ENCODE assay signal across 8 cellular contexts in the genomic region with DNA sequence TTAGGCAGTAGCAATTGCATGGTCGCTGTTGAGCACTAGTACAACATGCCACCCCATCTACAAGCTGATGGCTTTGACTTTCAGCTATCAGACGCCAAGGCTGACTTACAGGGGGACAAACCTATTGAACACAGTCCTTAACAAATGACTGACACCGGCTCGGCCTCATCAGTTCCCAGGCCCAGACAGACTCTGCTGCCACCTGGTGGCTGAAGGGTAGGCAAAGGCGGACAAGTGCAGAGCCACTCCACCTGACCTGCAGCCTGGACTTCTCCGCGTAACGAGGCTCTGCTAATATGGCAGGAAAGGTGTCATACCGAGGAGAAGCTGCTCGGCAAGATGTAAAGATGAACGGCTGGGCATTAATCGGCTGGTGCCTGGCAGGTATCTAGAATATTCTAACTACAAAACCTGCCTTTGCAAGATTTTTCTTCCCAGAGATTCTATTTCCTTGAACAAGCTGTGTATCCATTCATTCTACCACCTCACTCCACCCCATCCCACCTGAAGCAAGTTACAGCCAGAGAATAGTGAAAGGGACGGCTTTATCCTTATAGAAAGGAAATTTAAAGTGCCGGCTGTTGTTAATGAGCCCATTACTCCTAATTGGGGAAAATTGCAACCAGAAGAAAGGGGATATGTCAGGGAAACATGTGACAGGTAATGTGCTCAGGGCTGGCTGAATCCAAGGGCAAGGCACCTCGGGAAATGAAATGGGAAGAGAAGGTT.
DNase-seq lines count a peak whose midpoint lies in the region; ATAC-seq and TF ChIP-seq lines count a peak whose summit lies in the region.

No MANE protein-coding gene starts in this region.

- H3K27me3 ChIP-seq in GM06990 (replicated peaks; ENCODE audit: control insufficient read depth, insufficient read depth, low read length) = no peaks in the 10 kb centered on the region
- H3K27me3 ChIP-seq in foreskin keratinocyte = no peaks in the 10 kb centered on the region
- H3K27me3 ChIP-seq in parathyroid adenoma (ENCODE audit: control insufficient read depth, insufficient read depth, low read length) = no peaks in the 10 kb centered on the region
- no peaks in the 10 kb centered on the region for H3K27me3 ChIP-seq in uterus

- peak; percentile 86 for ATAC-seq in HG03342 (IDR thresholded peaks at IDR 0.05; ENCODE audit: unreplicated experiment)
- peak; percentile 21 for ATAC-seq in foreskin keratinocyte
- no peak for ATAC-seq in HG03135 (IDR thresholded peaks at IDR 0.05; ENCODE audit: unreplicated experiment)

- H3K36me3 ChIP-seq in GM06990 (ENCODE audit: control insufficient read depth, insufficient read depth, low read length) (no peaks in the 10 kb centered on the region), parathyroid adenoma (ENCODE audit: control insufficient read depth, insufficient read depth, low read length) (no peaks in the 10 kb centered on the region), uterus (no peaks in the 10 kb centered on the region)

- no peak overlapping the region for H3K4me3 ChIP-seq in GM06990 (replicated peaks; ENCODE audit: low read depth, low read length)
- no peak overlapping the region for H3K4me3 ChIP-seq in parathyroid adenoma (ENCODE audit: low read depth, low read length)
- no peak overlapping the region for H3K4me3 ChIP-seq in uterus

- H3K4me1 ChIP-seq in foreskin keratinocyte (no peaks in the 10 kb centered on the region), parathyroid adenoma (peaks cover 43% of the 10 kb centered on the region), uterus (no peaks in the 10 kb centered on the region)

- intact Hi-C loops in uterus (cut with DNase I; ENCODE audit: low total_unique reads) = loop anchor here (10.0 kb wide), 1 partner anchor 406 kb away; no protein-coding TSS in a partner anchor

- H3K27ac ChIP-seq in foreskin keratinocyte (no peak overlapping the region), parathyroid adenoma (peak overlapping the region; percentile 94), uterus (no peak overlapping the region)

- TF ChIP-seq CTCF in GM06990 (IDR thresholded peaks at IDR 0.05; ENCODE audit: insufficient read depth, low read length, poor library complexity, severe bottlenecking) = peak; percentile 82
- peak; percentile 59 for TF ChIP-seq CTCF in foreskin keratinocyte (conservative IDR thresholded peaks at IDR 0.05)
- TF ChIP-seq CTCF in parathyroid adenoma (IDR thresholded peaks at IDR 0.05) = peak; percentile 95
- peak; percentile 52 to 60 (median 57) for TF ChIP-seq CTCF in uterus (IDR thresholded peaks at IDR 0.05)

- H3K79me2 ChIP-seq in parathyroid adenoma = no peaks in the 10 kb centered on the region

- H2AFZ ChIP-seq in parathyroid adenoma = peak overlapping the region; percentile 74

- no peak overlapping the region for H3K9ac ChIP-seq in parathyroid adenoma

- H3K4me2 ChIP-seq in parathyroid adenoma (ENCODE audit: low read length) = peak overlapping the region; percentile 36

- H3K9me3 ChIP-seq in parathyroid adenoma (ENCODE audit: control insufficient read depth, low read length) = no peaks in the 10 kb centered on the region
- no peaks in the 10 kb centered on the region for H3K9me3 ChIP-seq in uterus

- DNase-seq in GM06990 (ENCODE audit: extremely low read depth, insufficient read length) = peak; percentile 32
- peak; percentile 25 for DNase-seq in NCI-H748 treated with DMSO at 0.1 percent for 48 hours (lab: John Stamatoyannopoulos, UW)
- DNase-seq in activated T-cell treated with anti-CD3 and anti-CD28 coated beads for 48 hours (ENCODE audit: low read depth) = peak; percentile 46
- DNase-seq in foreskin keratinocyte = peak; percentile 11 to 29
- DNase-seq in uterus = peak; percentile 49 to 79

- no peak for TF ChIP-seq POLR2A in uterus (IDR thresholded peaks at IDR 0.05)
